In the genomic region with DNA sequence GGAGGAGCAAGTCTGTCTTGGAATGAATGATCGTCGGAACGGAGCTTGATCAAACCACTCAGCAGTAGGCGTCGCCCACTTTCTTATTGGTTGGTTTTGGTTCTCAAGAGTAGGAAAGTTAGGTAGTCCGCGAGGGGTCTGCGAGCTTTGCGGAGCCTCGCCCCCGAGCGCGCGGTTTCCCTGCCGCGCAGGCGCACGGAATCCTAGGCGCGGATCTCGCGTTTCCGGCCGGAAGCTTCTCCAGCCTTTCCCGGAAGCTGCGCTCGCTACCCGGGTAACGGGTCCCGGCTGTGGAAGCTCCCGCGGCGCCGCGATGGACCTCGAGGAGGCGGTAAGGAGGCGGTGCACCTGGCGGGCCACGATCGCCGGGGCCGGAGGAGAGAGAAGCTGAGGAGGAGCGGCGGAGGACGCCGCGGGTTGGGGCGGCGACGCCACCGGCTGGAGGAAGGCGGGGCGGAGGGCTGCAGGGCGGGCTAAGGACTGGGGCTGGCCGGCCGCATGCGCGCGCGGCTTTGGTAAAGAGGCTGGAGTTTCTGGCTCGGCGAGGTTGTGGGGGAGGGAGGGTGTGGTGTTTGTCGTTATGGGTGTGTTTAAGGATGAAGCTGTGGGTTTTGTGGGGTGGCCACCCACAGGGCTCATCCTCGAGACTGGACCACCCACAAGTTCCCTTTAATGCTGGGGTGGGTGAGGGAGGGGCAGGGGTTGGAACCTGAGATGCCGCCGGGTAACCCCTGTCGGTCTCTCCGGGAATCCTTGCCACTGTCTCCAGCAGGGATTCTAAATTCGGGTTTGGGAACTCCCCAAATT, we compare ENCODE assay signal across 8 cellular contexts. TPM values are rescaled to one million over a fixed set of nuclear protein-coding genes. Genes with fewer than 3 reads are reported as not detected.
DNase-seq lines count a peak whose midpoint lies in the region; ATAC-seq and TF ChIP-seq lines count a peak whose summit lies in the region.

A gene (plus strand): TSS at position 246 of the 807 bp plus-strand sequence. CDS start 68 bp downstream, at position 314.

- no peaks in the 10 kb centered on the region for H4K20me1 ChIP-seq in MM.1S (ENCODE audit: insufficient read depth, low read length)

- H3K27me3 ChIP-seq in MM.1S (replicated peaks; ENCODE audit: insufficient read depth, low read length), result no peaks in the 10 kb centered on the region
- no peaks in the 10 kb centered on the region for H3K27me3 ChIP-seq in foreskin keratinocyte
- H3K27me3 ChIP-seq in neuron (ENCODE audit: insufficient read depth, low read length), result no peaks in the 10 kb centered on the region
- no peaks in the 10 kb centered on the region for H3K27me3 ChIP-seq in subcutaneous abdominal adipose tissue (ENCODE audit: control insufficient read depth in 5 of 5, insufficient read depth in 4 of 5, low read length in 5 of 5)

- ATAC-seq in foreskin keratinocyte, result peak; percentile 84

- H3K27ac ChIP-seq in MM.1S (ENCODE audit: low read length) (peak within 1 kb of the TSS; percentile 81), foreskin keratinocyte (peak within 1 kb of the TSS; percentile 78), subcutaneous abdominal adipose tissue (ENCODE audit: low read depth, low read length) (peak within 1 kb of the TSS; percentile 86)

- peak; percentile 95 for DNase-seq in GDM1 (lab: John Stamatoyannopoulos, UW)
- DNase-seq in HCEC 1CT, result peak; percentile 92
- peak; percentile 92 for DNase-seq in MM.1S
- peak; percentile 81 for DNase-seq in SIG-M5 (lab: John Stamatoyannopoulos, UW)
- peak; percentile 80 for DNase-seq in activated gamma-delta T cell (lab: John Stamatoyannopoulos, UW)
- DNase-seq in foreskin keratinocyte, result peak; percentile 91 to 96

- H3K9ac ChIP-seq in MM.1S (ENCODE audit: low read length) (peak within 1 kb of the TSS; percentile 74), subcutaneous abdominal adipose tissue (ENCODE audit: low read length in 5 of 5) (peak within 1 kb of the TSS in 4 of 5 donors; percentile 64 to 89 (median 84))

- no peaks in the 10 kb centered on the region for H3K9me2 ChIP-seq in MM.1S (replicated peaks; ENCODE audit: insufficient read depth, low read length)

- H2AFZ ChIP-seq in MM.1S (ENCODE audit: low read length) (peak within 1 kb of the TSS; percentile 87), neuron (ENCODE audit: low read depth, low read length) (peak within 1 kb of the TSS; percentile 97)

- TF ChIP-seq CTCF in MM.1S (IDR thresholded peaks at IDR 0.05; ENCODE audit: low read length), result peak; percentile 19; the same call in 1 of the 2 replicates
- no peak for TF ChIP-seq CTCF in foreskin keratinocyte (conservative IDR thresholded peaks at IDR 0.05)

- H3K79me2 ChIP-seq in MM.1S (ENCODE audit: low read length), result peaks cover 41% of the 10 kb centered on the region

- H3K36me3 ChIP-seq in MM.1S (replicated peaks; ENCODE audit: insufficient read depth, low read length) (no peaks in the 10 kb centered on the region), neuron (ENCODE audit: insufficient read depth, low read length) (peaks cover 17% of the 10 kb centered on the region), subcutaneous abdominal adipose tissue (ENCODE audit: control insufficient read depth in 5 of 5, insufficient read depth in 5 of 5, low read length in 5 of 5) (peaks cover 7 to 20% (median 14%) of the 10 kb centered on the region in 5 donors)

- H3K9me3 ChIP-seq in MM.1S (replicated peaks; ENCODE audit: insufficient read depth, low read length), result no peaks in the 10 kb centered on the region
- H3K9me3 ChIP-seq in neuron (ENCODE audit: low read length), result no peaks in the 10 kb centered on the region
- no peaks in the 10 kb centered on the region for H3K9me3 ChIP-seq in subcutaneous abdominal adipose tissue (ENCODE audit: control insufficient read depth in 5 of 5, low read length in 5 of 5)

- peak within 1 kb of the TSS; percentile 91 for H3K4me2 ChIP-seq in MM.1S (ENCODE audit: low read depth, low read length)

- H3K4me3 ChIP-seq in MM.1S (ENCODE audit: low read length) (peak within 1 kb of the TSS; percentile 86), neuron (ENCODE audit: low read length) (peak within 1 kb of the TSS; percentile 75), subcutaneous abdominal adipose tissue (ENCODE audit: low read depth in 1 of 5, low read length in 5 of 5) (peak within 1 kb of the TSS; percentile 77 to 86 (median 84))

- H3F3A ChIP-seq in MM.1S (ENCODE audit: insufficient read depth, low read length), result peaks cover 23% of the 10 kb centered on the region

- H3K4me1 ChIP-seq in MM.1S (ENCODE audit: low read length) (peaks cover 7% of the 10 kb centered on the region), foreskin keratinocyte (peaks cover 31% of the 10 kb centered on the region), neuron (ENCODE audit: insufficient read depth, low read length) (peaks cover 5% of the 10 kb centered on the region), subcutaneous abdominal adipose tissue (ENCODE audit: control insufficient read depth in 5 of 5, insufficient read depth in 5 of 5, low read length in 5 of 5) (peaks cover 0 to 27% (median 17%) of the 10 kb centered on the region in 5 donors)

RNA-seq across cellular contexts. Expression of the gene that starts here (rescaled TPM):
- total RNA-seq in foreskin keratinocyte, result 25.4 and 37.4 TPM in 2 replicates
- polyA plus RNA-seq in foreskin keratinocyte, result 9.7 and 10.9 TPM in 2 replicates

Comparison
In these comparisons a context has a peak if more than half of its experiments do, and no peak if none do; other contexts are left out.
1. Peak in every context shown above with its lines: DNase-seq, ATAC-seq, H3K4me3 ChIP-seq and H3K27ac ChIP-seq.